ENCODE assay signal across 30 cellular contexts in the genomic region with DNA sequence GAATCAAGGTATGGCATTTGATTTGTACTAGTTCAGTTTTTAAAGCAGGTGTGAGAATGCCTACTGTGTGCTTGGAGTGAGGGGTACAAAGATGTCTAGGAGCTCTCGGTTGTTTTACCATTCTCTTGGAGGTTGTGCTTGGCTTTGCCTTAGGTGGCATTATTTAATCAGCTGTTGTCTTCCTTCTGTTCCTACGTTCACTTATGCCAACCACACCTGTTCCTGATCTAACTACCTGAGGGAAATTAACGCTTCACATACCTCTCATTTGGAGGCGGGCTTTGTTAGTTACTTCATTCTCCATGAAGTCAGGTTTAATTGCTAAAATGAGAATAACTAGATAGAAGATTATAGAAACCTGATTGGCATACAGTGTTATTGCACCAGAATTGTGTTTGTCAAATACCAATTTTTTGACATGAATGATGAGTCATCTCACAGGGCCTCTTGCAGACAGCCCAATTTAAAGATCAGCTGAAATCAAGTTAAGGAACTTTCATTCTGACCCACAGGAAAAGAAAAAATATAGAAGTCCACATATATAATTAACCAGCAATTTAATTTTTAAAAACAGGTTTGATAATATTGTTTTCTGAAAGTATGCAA. TPM values are rescaled to one million over a fixed set of nuclear protein-coding genes. Genes with fewer than 3 reads are reported as not detected.
DNase-seq lines count a peak whose midpoint lies in the region; ATAC-seq and TF ChIP-seq lines count a peak whose summit lies in the region.
"Had no signal": no experiment of that assay in that cellular context is flagged by ENCODE, and none has a peak within 500 bp of the region (broad histone marks: within the 10 kb centered on the region; RNA-seq: fewer than 3 reads in every experiment).

No MANE protein-coding gene starts in this region.

- H4K20me1 ChIP-seq in osteoblast (ENCODE audit: insufficient read depth, low read length): no peaks in the 10 kb centered on the region
- H4K20me1 ChIP-seq: BLaER1 treated with 17β-estradiol and CSF1 and Interleukin-3, amounts not matched to agents 10 nM and 100 nM had no signal

- no peaks in the 10 kb centered on the region for H3K9me3 ChIP-seq in body of pancreas
- no peaks in the 10 kb centered on the region for H3K9me3 ChIP-seq in osteoblast (ENCODE audit: low read depth, low read length)
- H3K9me3 ChIP-seq in left lung: no peaks in the 10 kb centered on the region
- H3K9me3 ChIP-seq: BLaER1 treated with 17β-estradiol and CSF1 and Interleukin-3, amounts not matched to agents 10 nM and 100 nM; psoas muscle; sigmoid colon; tibial artery; vagina had no signal

- H3K79me2 ChIP-seq in osteoblast (ENCODE audit: insufficient read depth, low read length): no peaks in the 10 kb centered on the region

- H3K4me1 ChIP-seq in body of pancreas (peaks cover 57% of the 10 kb centered on the region), osteoblast (ENCODE audit: insufficient read depth, low read length) (no peaks in the 10 kb centered on the region), left lung (no peaks in the 10 kb centered on the region)
- H3K4me1 ChIP-seq: BLaER1 treated with 17β-estradiol and CSF1 and Interleukin-3, amounts not matched to agents 10 nM and 100 nM; psoas muscle; sigmoid colon; tibial artery; vagina had no signal

- ATAC-seq in body of pancreas (peak; percentile 95), left lung (no peak)
- ATAC-seq: activated CD4-positive, alpha-beta T cell treated with anti-CD3 and anti-CD28 coated beads for 36 hours; effector memory CD8-positive, alpha-beta T cell; HCT116; naive thymus-derived CD4-positive, alpha-beta T cell; psoas muscle had no signal

- CTCF ChIA-PET in HEK293T (lab: Yijun Ruan, JAX): no interaction called here

- DNase-seq in DMS53 (lab: John Stamatoyannopoulos, UW) (peak; percentile 73), NCI-H2171 (lab: John Stamatoyannopoulos, UW) (peak; percentile 67), body of pancreas (peak in 3 of 4 donors; percentile 29 to 60 (median 35)), osteoblast (ENCODE audit: insufficient read length, low spot score, missing footprints) (peak; percentile 74), HEK293T (ENCODE audit: extremely low spot score) (no peak), dermis blood vessel endothelial cell (no peak), NCI-H1930 (lab: John Stamatoyannopoulos, UW) (no peak), left lung (no peak)
- DNase-seq: activated CD4-positive, alpha-beta T cell treated with anti-CD3 and anti-CD28 coated beads for 36 hours; activated effector memory CD4-positive, alpha-beta T cell treated with Interleukin-2 at 50 U/mL for 16 hours; activated T-cell treated with anti-CD3 and anti-CD28 coated beads for 4 hours; anterior cingulate cortex; COR-L47; cortex of kidney; DMS79 treated with DMSO at 0.1 percent for 48 hours; effector memory CD8-positive, alpha-beta T cell; GF-D8; naive thymus-derived CD4-positive, alpha-beta T cell; NCI-H1694; NCI-H526; psoas muscle; SIG-M5; sigmoid colon; stimulated activated CD4-positive, alpha-beta T cell treated with anti-CD3 and anti-CD28 coated beads, Interleukin-4, amount 100 ng/mL, for 24 hours; tibial artery had no signal

- POLR2A ChIA-PET in HEK293T (lab: Yijun Ruan, JAX): no interaction called here

- H3K27ac ChIP-seq in body of pancreas (peak overlapping the region; percentile 41 to 81 (median 73)), osteoblast (ENCODE audit: low read depth, low read length) (no peak overlapping the region), left lung (no peak overlapping the region)
- H3K27ac ChIP-seq: BLaER1 treated with 17β-estradiol and CSF1 and Interleukin-3, amounts not matched to agents 10 nM and 100 nM; psoas muscle; sigmoid colon; tibial artery; vagina had no signal

- no peak for TF ChIP-seq CTCF in body of pancreas (IDR thresholded peaks at IDR 0.05)
- no peak for TF ChIP-seq CTCF in osteoblast (IDR thresholded peaks at IDR 0.05; ENCODE audit: extremely low read depth, low read depth, low read length)
- TF ChIP-seq CTCF in left lung (IDR thresholded peaks at IDR 0.05): no peak

- no peak overlapping the region for H3K4me3 ChIP-seq in body of pancreas
- no peak overlapping the region for H3K4me3 ChIP-seq in osteoblast (ENCODE audit: insufficient read depth, low read length)
- no peak overlapping the region for H3K4me3 ChIP-seq in left lung
- H3K4me3 ChIP-seq: BLaER1 treated with 17β-estradiol and CSF1 and Interleukin-3, amounts not matched to agents 10 nM and 100 nM; psoas muscle; sigmoid colon; tibial artery; vagina had no signal

- no peak overlapping the region for H3K4me2 ChIP-seq in osteoblast (ENCODE audit: insufficient read depth, low read length)
- H3K4me2 ChIP-seq: BLaER1 treated with 17β-estradiol and CSF1 and Interleukin-3, amounts not matched to agents 10 nM and 100 nM had no signal

- H2AFZ ChIP-seq in osteoblast (ENCODE audit: low read length): no peak overlapping the region

- intact Hi-C loops in body of pancreas (cut with DNase I): no loop called here
- intact Hi-C loops in left lung (cut with DNase I): no loop called here

- H3K27me3 ChIP-seq in body of pancreas (no peaks in the 10 kb centered on the region), osteoblast (ENCODE audit: insufficient read depth, low read length) (peaks cover 6% of the 10 kb centered on the region), left lung (no peaks in the 10 kb centered on the region)
- H3K27me3 ChIP-seq: BLaER1 treated with 17β-estradiol and CSF1 and Interleukin-3, amounts not matched to agents 10 nM and 100 nM; sigmoid colon; tibial artery; vagina had no signal

- TF ChIP-seq POLR2A in body of pancreas (IDR thresholded peaks at IDR 0.05): peak in 2 of 3 donors; percentile 35 to 50

- WGBS in body of pancreas, 2 donors: 39 to 42% methylated on average over 4 of the region's 4 CpGs

- H3K36me3 ChIP-seq in body of pancreas (replicated peaks in 1 of 2; ENCODE audit: insufficient read depth in 1 of 2, low read depth in 2 of 2) (no peaks in the 10 kb centered on the region), osteoblast (ENCODE audit: insufficient read depth, low read length) (no peaks in the 10 kb centered on the region), left lung (no peaks in the 10 kb centered on the region)
- H3K36me3 ChIP-seq: BLaER1 treated with 17β-estradiol and CSF1 and Interleukin-3, amounts not matched to agents 10 nM and 100 nM; sigmoid colon; tibial artery; vagina had no signal

TF ChIP-seq in HEK293T, 16 proteins besides CTCF, POLR2A, EP300 and RAD21:
- TF ChIP-seq L3MBTL2 (conservative IDR thresholded peaks at IDR 0.05) (no peak), FOXM1 (IDR thresholded peaks at IDR 0.05; ENCODE audit: borderline replicate concordance) (no peak), ELF4 (IDR thresholded peaks at IDR 0.05) (no peak), PKNOX1 (IDR thresholded peaks at IDR 0.05) (no peak), FOXA1 (IDR thresholded peaks at IDR 0.05) (no peak), ARNT (IDR thresholded peaks at IDR 0.05) (no peak), FOXK2 (IDR thresholded peaks at IDR 0.05) (no peak), TARDBP (IDR thresholded peaks at IDR 0.05) (no peak), SUZ12 (IDR thresholded peaks at IDR 0.05) (no peak), NFRKB (IDR thresholded peaks at IDR 0.05) (no peak), HDGF (IDR thresholded peaks at IDR 0.05; ENCODE audit: borderline replicate concordance) (no peak), BHLHE40 (IDR thresholded peaks at IDR 0.05; ENCODE audit: borderline replicate concordance) (no peak), CTBP1 (IDR thresholded peaks at IDR 0.05; ENCODE audit: borderline replicate concordance) (no peak), ZNF384 (IDR thresholded peaks at IDR 0.05) (no peak), SP1 (IDR thresholded peaks at IDR 0.05) (no peak), LEF1 (IDR thresholded peaks at IDR 0.05; ENCODE audit: borderline replicate concordance) (no peak)

RNA-seq across cellular contexts. Expression of gene PBOV1, which starts 24.8 kb away (rescaled TPM):
- total RNA-seq in body of pancreas (not detected), osteoblast (not detected in 2 replicates), dermis blood vessel endothelial cell (not detected in 2 replicates), left lung (not detected)
- total RNA-seq: activated CD4-positive, alpha-beta T cell treated with anti-CD3 and anti-CD28 coated beads for 36 hours; liver; mesothelial cell of epicardium; naive thymus-derived CD4-positive, alpha-beta T cell; psoas muscle; sigmoid colon; vagina had no signal

Comparison
In these comparisons a context has a peak if more than half of its experiments do, and no peak if none do; other contexts are left out.
1. DNase-seq: peak in DMS53 (single experiment), NCI-H2171 (single experiment), body of pancreas (3 of 4) and osteoblast (single experiment); none in HEK293T (single experiment), dermis blood vessel endothelial cell (single experiment), NCI-H1930 (0 of 2) and left lung (0 of 2).
2. H3K27ac ChIP-seq: peak in body of pancreas (4 of 4); none in osteoblast (single experiment) and left lung (0 of 2).